23 cellular contexts compared by ENCODE assay signal in genomic region chr21:38784458-38785266, GRCh38.
"Had no signal": no experiment of that assay in that cellular context is flagged by ENCODE, and none has a peak within 500 bp of the region (broad histone marks: within the 10 kb centered on the region; RNA-seq: fewer than 3 reads in every experiment).

No MANE protein-coding gene starts in this region.

- H3K4me3 ChIP-seq: adrenal gland, breast epithelium, esophagus squamous epithelium, gastroesophageal sphincter, thyroid gland had no signal

- H3K4me1 Mint-ChIP-seq: central memory CD8-positive, alpha-beta T cell; T-helper 17 cell had no signal

- H3K27me3 Mint-ChIP-seq: activated CD4-positive, alpha-beta T cell treated with anti-CD3 and anti-CD28 coated beads, Interleukin-2, amount 10 ng/mL, durations not matched to agents 7 days and 5 days; activated CD8-positive, alpha-beta T cell treated with anti-CD3 and anti-CD28 coated beads for 36 hours; central memory CD8-positive, alpha-beta T cell had no signal

- H3K4me3 Mint-ChIP-seq: activated CD4-positive, alpha-beta T cell treated with anti-CD3 and anti-CD28 coated beads, Interleukin-2, amount 10 ng/mL, durations not matched to agents 7 days and 5 days; activated CD8-positive, alpha-beta memory T cell treated with anti-CD3 and anti-CD28 coated beads, Interleukin-2, amount 10 ng/mL, durations not matched to agents 7 days and 5 days; activated CD8-positive, alpha-beta T cell treated with anti-CD3 and anti-CD28 coated beads for 36 hours; central memory CD8-positive, alpha-beta T cell; effector memory CD8-positive, alpha-beta T cell; nephron progenitor cell; T-helper 17 cell had no signal

- H3K9me3 ChIP-seq: thyroid gland had no signal

- H3K27ac ChIP-seq: adrenal gland, breast epithelium, gastroesophageal sphincter, thyroid gland had no signal

- DNase-seq: activated CD4-positive, alpha-beta T cell treated with anti-CD3 and anti-CD28 coated beads, Interleukin-2, amount 10 ng/mL, durations not matched to agents 7 days and 5 days; activated CD8-positive, alpha-beta memory T cell treated with anti-CD3 and anti-CD28 coated beads, Interleukin-2, amount 10 ng/mL, durations not matched to agents 7 days and 5 days; activated CD8-positive, alpha-beta T cell treated with anti-CD3 and anti-CD28 coated beads for 36 hours; activated gamma-delta T cell; activated T-cell treated with anti-CD3 and anti-CD28 coated beads for 4 hours; adrenal gland; effector memory CD8-positive, alpha-beta T cell; esophagus squamous epithelium; head of caudate nucleus; left ventricle myocardium superior; midbrain; nephron progenitor cell; posterior cingulate gyrus; retina; stimulated activated CD4-positive, alpha-beta T cell treated with anti-CD3 and anti-CD28 coated beads, Interleukin-4, amount 100 ng/mL, for 4 hours; stimulated activated naive CD8-positive, alpha-beta T cell treated with anti-CD3 and anti-CD28 coated beads, Interleukin-15, Interleukin-2, amounts not matched to agents 100 U/mL and 50 U/mL, for 24 hours; SW 1271; T-helper 17 cell; thyroid gland had no signal

- H3K4me1 ChIP-seq: adrenal gland, breast epithelium, gastroesophageal sphincter had no signal

- H3K27ac Mint-ChIP-seq: activated CD4-positive, alpha-beta T cell treated with anti-CD3 and anti-CD28 coated beads, Interleukin-2, amount 10 ng/mL, durations not matched to agents 7 days and 5 days; activated CD8-positive, alpha-beta memory T cell treated with anti-CD3 and anti-CD28 coated beads, Interleukin-2, amount 10 ng/mL, durations not matched to agents 7 days and 5 days; activated CD8-positive, alpha-beta T cell treated with anti-CD3 and anti-CD28 coated beads for 36 hours; activated naive CD4-positive, alpha-beta T cell treated with anti-CD3 and anti-CD28 coated beads, Interleukin-2, amount 50 U/mL, for 72 hours; effector memory CD8-positive, alpha-beta T cell; nephron progenitor cell; T-helper 17 cell had no signal

- H3K9me3 Mint-ChIP-seq: central memory CD8-positive, alpha-beta T cell had no signal

- H3K27me3 ChIP-seq: adrenal gland, breast epithelium, esophagus squamous epithelium, gastroesophageal sphincter, thyroid gland had no signal

- H3K36me3 ChIP-seq: adrenal gland, breast epithelium, esophagus squamous epithelium, gastroesophageal sphincter, thyroid gland had no signal
